ENCODE assay signal across 9 cellular contexts in the genomic region with DNA sequence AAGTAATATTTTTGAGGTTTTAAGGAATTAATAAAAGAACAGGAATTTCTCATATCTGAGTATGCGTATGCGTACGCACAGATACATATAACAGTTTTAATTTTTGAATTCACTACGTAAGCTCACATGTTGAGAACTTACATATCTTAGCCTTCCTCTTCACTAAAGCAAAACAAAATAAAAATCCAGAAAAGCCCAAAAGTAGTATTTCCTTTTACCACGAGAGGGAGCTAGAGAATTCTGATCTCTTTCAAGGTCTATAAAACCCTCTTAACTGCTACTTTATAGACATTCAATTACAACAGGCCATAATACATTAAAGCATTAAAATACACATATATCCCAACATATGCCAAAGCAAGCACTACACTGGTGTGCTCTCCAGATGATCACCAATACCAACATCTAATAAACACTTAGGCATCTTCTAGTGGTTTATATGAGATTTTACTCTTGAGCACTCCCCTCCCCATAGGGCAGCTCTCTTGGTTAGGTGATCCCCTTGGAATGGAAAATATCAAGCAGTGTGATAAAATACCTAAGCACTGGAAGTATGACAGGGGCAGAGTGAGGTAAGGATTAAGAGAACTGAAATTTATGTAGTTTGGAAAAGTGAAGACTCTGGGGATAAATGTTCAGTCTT.
A peak's percentile ranks its signal among the peaks of the same experiment; 100 is the strongest.
DNase-seq lines count a peak whose midpoint lies in the region; ATAC-seq and TF ChIP-seq lines count a peak whose summit lies in the region.
"Had no signal": no experiment of that assay in that cellular context is flagged by ENCODE, and none has a peak within 500 bp of the region (broad histone marks: within the 10 kb centered on the region; RNA-seq: fewer than 3 reads in every experiment).

No MANE protein-coding gene starts in this region.

- no peak for ATAC-seq in sciatic nerve

- WGBS in mesendoderm (ENCODE audit: extremely low coverage, insufficient coverage, low lambda C conversion rate), result no CpG with 5 or more reads among the region's 5 CpGs

- no peak overlapping the region for H3K4ac ChIP-seq in mesendoderm (ENCODE audit: low read depth, low read length)

- no peaks in the 10 kb centered on the region for H3K9me3 ChIP-seq in Caco-2
- H3K9me3 ChIP-seq: neutrophil had no signal

- no peaks in the 10 kb centered on the region; the same call in 1 of the 2 replicates for H3K27me3 ChIP-seq in Caco-2 (replicated peaks; ENCODE audit: control insufficient read depth, insufficient read depth, low read length)
- no peaks in the 10 kb centered on the region for H3K27me3 ChIP-seq in mesendoderm (ENCODE audit: insufficient read depth, low read length, poor library complexity)

- H2BK120ac ChIP-seq in mesendoderm (ENCODE audit: low read depth, low read length), result no peak overlapping the region

- H4K5ac ChIP-seq in mesendoderm (ENCODE audit: low read length), result no peak overlapping the region

- no peaks in the 10 kb centered on the region for H3K79me2 ChIP-seq in mesendoderm (ENCODE audit: control insufficient read depth, insufficient read depth, low read length)

- no peaks in the 10 kb centered on the region for H3K36me3 ChIP-seq in Caco-2 (ENCODE audit: control insufficient read depth, insufficient read depth, low read length)
- H3K36me3 ChIP-seq in mesendoderm (ENCODE audit: control insufficient read depth, insufficient read depth, low read length), result no peaks in the 10 kb centered on the region
- H3K36me3 ChIP-seq: neutrophil had no signal

- H2AK5ac ChIP-seq in mesendoderm (ENCODE audit: low read length), result no peak overlapping the region

- H3K9ac ChIP-seq in mesendoderm (ENCODE audit: low read length), result no peak overlapping the region

- intact Hi-C loops in Caco-2 (cut with micrococcal nuclease; ENCODE audit: unreplicated experiment) (loop anchor here (1.0 to 10.0 kb wide), 6 partner anchors 38 to 311 kb away; no protein-coding TSS in a partner anchor), sciatic nerve (cut with DNase I) (no loop called here)

- H3K9me3 Mint-ChIP-seq in Caco-2 (ENCODE audit: unreplicated experiment), result no peaks in the 10 kb centered on the region

- H3K56ac ChIP-seq in mesendoderm (ENCODE audit: low read length), result no peak overlapping the region

- no peak overlapping the region for H3K4me3 Mint-ChIP-seq in Caco-2 (ENCODE audit: unreplicated experiment)

- H3K4me1 ChIP-seq in Caco-2 (no peaks in the 10 kb centered on the region), mesendoderm (ENCODE audit: control insufficient read depth, low read depth, low read length) (no peaks in the 10 kb centered on the region)

- DNase-seq in Caco-2, result peak in 1 of 2 experiments; percentile 79
- peak; percentile 64 for DNase-seq in HS-5 (ENCODE audit: low read depth)
- peak; percentile 54 for DNase-seq in NOMO-1 treated with DMSO at 0.1 percent for 48 hours (lab: John Stamatoyannopoulos, UW; ENCODE audit: unreplicated experiment)
- peak; percentile 54 for DNase-seq in central memory CD4-positive, alpha-beta T cell
- DNase-seq in mesendoderm, result peak; percentile 43
- DNase-seq in sciatic nerve (ENCODE audit: low spot score), result no peak
- DNase-seq in NK-92 treated with Interleukin-12 subunit alpha and Interleukin-12 subunit beta, amount 100 ng/mL, for 24 hours (lab: John Stamatoyannopoulos, UW), result no peak
- no peak for DNase-seq in activated CD4-positive, alpha-beta T cell treated with anti-CD3 and anti-CD28 coated beads for 1 hour

- no peak overlapping the region for H3K23ac ChIP-seq in mesendoderm (ENCODE audit: low read length)

- H3K27me3 Mint-ChIP-seq in Caco-2 (ENCODE audit: insufficient read depth, unreplicated experiment), result peaks cover 18% of the 10 kb centered on the region

- POLR2A ChIA-PET in Caco-2 (lab: Charles Lee), result interaction anchor here (0.6 kb wide), 2 partner anchors 259 to 919 kb away, joined by 6 to 7 read pairs; no protein-coding TSS in a partner anchor

- H3K4me1 Mint-ChIP-seq in Caco-2 (ENCODE audit: low read depth, unreplicated experiment), result no peaks in the 10 kb centered on the region

- H3K18ac ChIP-seq in mesendoderm (ENCODE audit: low read length), result no peak overlapping the region

- no peak overlapping the region for H2BK5ac ChIP-seq in mesendoderm (ENCODE audit: low read length)

- no peak overlapping the region for H2BK15ac ChIP-seq in mesendoderm (replicated peaks; ENCODE audit: low read depth)

- H3K4me3 ChIP-seq in Caco-2 (ENCODE audit: low read depth, low read length) (no peak overlapping the region), mesendoderm (ENCODE audit: low read length) (no peak overlapping the region)

- H4K8ac ChIP-seq in mesendoderm (ENCODE audit: low read depth, low read length), result no peak overlapping the region

- no peaks in the 10 kb centered on the region for H3K36me3 Mint-ChIP-seq in Caco-2 (ENCODE audit: insufficient read depth, unreplicated experiment)

- H3K27ac Mint-ChIP-seq in Caco-2 (ENCODE audit: unreplicated experiment), result no peak overlapping the region

- BruUV-seq in Caco-2 (replicated peaks; lab: Mats Ljungman, UMichigan), result no TSS peak

- TF ChIP-seq CTCF in Caco-2 (IDR thresholded peaks at IDR 0.05; ENCODE audit: insufficient read depth in 1 of 2, low read depth in 1 of 2, low read length in 1 of 2, severe bottlenecking in 1 of 2, unreplicated experiment in 1 of 2), result peak; percentile 90 to 96

- H3K79me1 ChIP-seq in mesendoderm (ENCODE audit: low read length), result no peaks in the 10 kb centered on the region

- CTCF ChIA-PET in Caco-2 (lab: Charles Lee), result interaction anchor here (0.6 to 2.2 kb wide), 37 partner anchors 9 to 1366 kb away, joined by 3 to 20 read pairs (median 4); a partner anchor contains a TSS

- no peak overlapping the region for H3K27ac ChIP-seq in mesendoderm (ENCODE audit: low read depth, low read length)
- H3K27ac ChIP-seq: neutrophil had no signal

- no peak overlapping the region for H3K4me2 ChIP-seq in mesendoderm (ENCODE audit: low read length)

Comparison
In these comparisons a context has a peak if more than half of its experiments do, and no peak if none do; other contexts are left out.
1. DNase-seq: peak in HS-5 (single experiment), NOMO-1 treated with DMSO at 0.1 percent for 48 hours (single experiment), central memory CD4-positive, alpha-beta T cell (single experiment) and mesendoderm (single experiment); none in sciatic nerve (single experiment), NK-92 treated with Interleukin-12 subunit alpha and Interleukin-12 subunit beta, amount 100 ng/mL, for 24 hours (single experiment) and activated CD4-positive, alpha-beta T cell treated with anti-CD3 and anti-CD28 coated beads for 1 hour (single experiment).